25 cellular contexts compared by ENCODE assay signal in the genomic region with DNA sequence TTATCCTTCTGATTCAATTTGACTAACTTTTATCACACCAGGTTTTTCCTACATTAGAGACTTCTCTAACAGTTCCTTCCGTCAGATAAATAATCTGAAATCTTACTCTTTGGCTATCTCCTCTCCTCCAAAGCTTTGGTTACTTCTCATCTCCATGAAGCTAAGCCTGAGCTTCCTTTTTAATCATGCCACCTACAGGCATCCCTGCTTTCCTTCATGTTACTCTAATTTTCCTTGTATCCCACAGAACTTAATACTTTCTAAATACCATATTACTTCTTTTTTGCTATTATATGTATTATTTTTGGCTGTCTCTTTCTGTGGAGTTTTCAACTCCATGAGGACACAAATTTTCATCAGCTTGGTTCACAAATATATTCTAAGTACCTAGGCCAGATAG. TPM values are rescaled to one million over a fixed set of nuclear protein-coding genes. Genes with fewer than 3 reads are reported as not detected.
DNase-seq lines count a peak whose midpoint lies in the region; ATAC-seq, FAIRE-seq and TF ChIP-seq lines count a peak whose summit lies in the region.
"Had no signal": no experiment of that assay in that cellular context is flagged by ENCODE, and none has a peak within 500 bp of the region (broad histone marks: within the 10 kb centered on the region; RNA-seq: fewer than 3 reads in every experiment).

No MANE protein-coding gene starts in this region.

- 0% methylated on average over 1 of the region's 1 CpG for WGBS in K562 (ENCODE audit: insufficient coverage, low coverage, missing lambda C conversion rate)

- ATAC-seq in K562, result no peak
- no peak for ATAC-seq in foreskin keratinocyte
- no peak for ATAC-seq in HG02571 (IDR thresholded peaks at IDR 0.05; ENCODE audit: unreplicated experiment)
- ATAC-seq: GM12878, Panc1 had no signal

- no peak for TF ChIP-seq EP300 in K562 (IDR thresholded peaks at IDR 0.05; ENCODE audit: low read length)

- H3K4me1 Mint-ChIP-seq in activated T-cell treated with anti-CD3 and anti-CD28 coated beads, Interleukin-2, amount 50 U/mL, for 24 hours (ENCODE audit: low read depth), result no peaks in the 10 kb centered on the region

- no peak for FAIRE-seq in K562 (lab: Jason Lieb, UNC)
- FAIRE-seq: GM12878 had no signal

- no peaks in the 10 kb centered on the region for H4K20me1 ChIP-seq in K562 (replicated peaks; ENCODE audit: control insufficient read depth, insufficient read depth, low read length)

- no peaks in the 10 kb centered on the region for H3K9me1 ChIP-seq in K562 (ENCODE audit: control insufficient read depth, insufficient read depth, low read length)

- CTCF ChIA-PET in K562 (lab: Yijun Ruan, JAX; ENCODE audit: low intra/inter-chr PET ratio), result no interaction called here

- H3K4me3 Mint-ChIP-seq in activated T-cell treated with anti-CD3 and anti-CD28 coated beads, Interleukin-2, amount 50 U/mL, for 24 hours, result no peak overlapping the region
- H3K4me3 Mint-ChIP-seq: CD4-positive, CD25-positive, alpha-beta regulatory T cell had no signal

- no peaks in the 10 kb centered on the region for H3K9me3 Mint-ChIP-seq in activated T-cell treated with anti-CD3 and anti-CD28 coated beads, Interleukin-2, amount 50 U/mL, for 24 hours

- DNase-seq in DMS53 (lab: John Stamatoyannopoulos, UW) (peak; percentile 6), DMS53 treated with DMSO at 0.1 percent for 48 hours (lab: John Stamatoyannopoulos, UW; ENCODE audit: unreplicated experiment) (no peak), LNCaP clone FGC (ENCODE audit: low read depth) (no peak), K562 (ENCODE audit: extremely low read depth in 1 of 4, low spot score in 3 of 4) (no peak), foreskin keratinocyte (no peak)
- DNase-seq in stimulated activated CD4-positive, alpha-beta T cell treated with anti-CD3 and anti-CD28 coated beads, Interleukin-4, amount 100 ng/mL, for 24 hours, result no peak
- DNase-seq in activated T-cell treated with anti-CD3 and anti-CD28 coated beads, Interleukin-2, amount 50 U/mL, for 24 hours, result no peak
- DNase-seq: BE2C; CD4-positive, CD25-positive, alpha-beta regulatory T cell; DMS79 treated with DMSO at 0.1 percent for 48 hours; HCEC 1CT; NCI-H1092 treated with DMSO at 0.1 percent for 48 hours; NCI-H146; NCI-H2029; NCI-H226; NCI-H510A treated with DMSO at 0.1 percent for 48 hours; NCI-H748 treated with DMSO at 0.1 percent for 48 hours; NK-92 treated with Interleukin-12 subunit alpha and Interleukin-12 subunit beta, amount 100 ng/mL, for 24 hours; SW 1271 had no signal

- H3K4me3 ChIP-seq in LNCaP clone FGC (ENCODE audit: low read depth, low read length), result no peak overlapping the region
- no peak overlapping the region for H3K4me3 ChIP-seq in K562
- H3K4me3 ChIP-seq: GM12878, SK-N-MC had no signal

- POLR2A ChIA-PET in K562 (lab: Yijun Ruan, JAX), result interaction anchor here (1.0 to 1.3 kb wide), 2 partner anchors 11 to 12 kb away, joined by 3 read pairs; no protein-coding TSS in a partner anchor

- H3K36me3 Mint-ChIP-seq in activated T-cell treated with anti-CD3 and anti-CD28 coated beads, Interleukin-2, amount 50 U/mL, for 24 hours (ENCODE audit: low read depth), result no peaks in the 10 kb centered on the region
- H3K36me3 Mint-ChIP-seq: CD4-positive, CD25-positive, alpha-beta regulatory T cell had no signal

- H3K27ac ChIP-seq in K562 (ENCODE audit: extremely low read depth, low read depth, low read length), result no peak overlapping the region
- H3K27ac ChIP-seq in foreskin keratinocyte, result no peak overlapping the region
- H3K27ac ChIP-seq: 22Rv1, SK-N-MC had no signal

- no peak overlapping the region for H2AFZ ChIP-seq in K562 (ENCODE audit: low read depth, low read length)

- no peak overlapping the region for H3K4me2 ChIP-seq in K562 (ENCODE audit: insufficient read depth, low read length)

- TF ChIP-seq CTCF in LNCaP clone FGC (IDR thresholded peaks at IDR 0.05; ENCODE audit: control insufficient read depth, extremely low read depth, insufficient read depth) (0 out of 2 replicates have a peak, but pooled peaks have one; percentile 19), K562 (IDR thresholded peaks at IDR 0.05 in 2 of 3, conservative IDR thresholded peaks at IDR 0.05 in 1 of 3; ENCODE audit: insufficient read depth in 2 of 3, low read depth in 1 of 3, low read length in 3 of 3) (peak in 2 of 3 experiments; percentile 2 to 5; a peak in 1 of 6 replicates), foreskin keratinocyte (conservative IDR thresholded peaks at IDR 0.05) (peak; percentile 30)

- intact Hi-C loops in K562 (cut with micrococcal nuclease), result no loop called here

- no peak overlapping the region for H3K27ac Mint-ChIP-seq in activated T-cell treated with anti-CD3 and anti-CD28 coated beads, Interleukin-2, amount 50 U/mL, for 24 hours
- H3K27ac Mint-ChIP-seq: CD4-positive, CD25-positive, alpha-beta regulatory T cell had no signal

- in situ Hi-C loops in K562 (cut with MboI), result no loop called here

- H3K9ac ChIP-seq in K562 (ENCODE audit: insufficient read depth in 1 of 2, low read depth in 2 of 2, low read length in 2 of 2), result no peak overlapping the region

- peak in 1 of 2 experiments; percentile 42; a peak in 2 of 4 replicates for TF ChIP-seq RAD21 in K562 (CRISPR knock-in tag; conservative IDR thresholded peaks at IDR 0.05 in 1 of 2, IDR thresholded peaks at IDR 0.05 in 1 of 2)

- H3K9me3 ChIP-seq in K562 (replicated peaks; ENCODE audit: control insufficient read depth, insufficient read depth, low read depth, low read length), result no peaks in the 10 kb centered on the region
- H3K9me3 ChIP-seq: BE2C had no signal

- H3K36me3 ChIP-seq in K562 (ENCODE audit: control insufficient read depth, insufficient read depth, low read length), result no peaks in the 10 kb centered on the region
- H3K36me3 ChIP-seq: BE2C had no signal

- H3K27me3 ChIP-seq in K562 (ENCODE audit: control insufficient read depth in 2 of 2, insufficient read depth in 2 of 2, low read length in 2 of 2) (no peaks in the 10 kb centered on the region), foreskin keratinocyte (no peaks in the 10 kb centered on the region)
- H3K27me3 ChIP-seq: BE2C had no signal

- peaks cover 12% of the 10 kb centered on the region for H3K27me3 Mint-ChIP-seq in activated T-cell treated with anti-CD3 and anti-CD28 coated beads, Interleukin-2, amount 50 U/mL, for 24 hours

- TF ChIP-seq POLR2A in K562 (conservative IDR thresholded peaks at IDR 0.05), result no peak

- H3K4me1 ChIP-seq in K562 (replicated peaks in 1 of 2; ENCODE audit: control insufficient read depth in 2 of 2, insufficient read depth in 2 of 2, low read length in 2 of 2) (no peaks in the 10 kb centered on the region), foreskin keratinocyte (no peaks in the 10 kb centered on the region)
- H3K4me1 ChIP-seq: BE2C had no signal

- BruUV-seq in K562 (replicated peaks; lab: Mats Ljungman, UMichigan), result no TSS peak

- no peaks in the 10 kb centered on the region for H3K79me2 ChIP-seq in K562 (ENCODE audit: control insufficient read depth, insufficient read depth, low read length)

TF ChIP-seq in K562, 482 proteins besides CTCF, POLR2A, EP300 and RAD21 (continues in another document):
- TF ChIP-seq ZBTB17 (CRISPR knock-in tag; IDR thresholded peaks at IDR 0.05), result no peak
- TF ChIP-seq, protein P1, sequence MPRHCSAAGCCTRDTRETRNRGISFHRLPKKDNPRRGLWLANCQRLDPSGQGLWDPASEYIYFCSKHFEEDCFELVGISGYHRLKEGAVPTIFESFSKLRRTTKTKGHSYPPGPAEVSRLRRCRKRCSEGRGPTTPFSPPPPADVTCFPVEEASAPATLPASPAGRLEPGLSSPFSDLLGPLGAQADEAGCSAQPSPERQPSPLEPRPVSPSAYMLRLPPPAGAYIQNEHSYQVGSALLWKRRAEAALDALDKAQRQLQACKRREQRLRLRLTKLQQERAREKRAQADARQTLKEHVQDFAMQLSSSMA (CRISPR knock-in tag; IDR thresholded peaks at IDR 0.05), result no peak
- no peak for TF ChIP-seq SMARCE1 (IDR thresholded peaks at IDR 0.05)
- TF ChIP-seq NR2C2 (CRISPR knock-in tag; IDR thresholded peaks at IDR 0.05), result no peak
- no peak for TF ChIP-seq NR2C2 (tag; IDR thresholded peaks at IDR 0.05)
- TF ChIP-seq MEF2D (tag; conservative IDR thresholded peaks at IDR 0.05; ENCODE audit: low read depth), result no peak
- no peak for TF ChIP-seq PML (IDR thresholded peaks at IDR 0.05; ENCODE audit: low read length)
- TF ChIP-seq HMG20B (CRISPR knock-in tag; IDR thresholded peaks at IDR 0.05), result no peak
- TF ChIP-seq FOS (IDR thresholded peaks at IDR 0.05; ENCODE audit: extremely low read depth, insufficient read length), result no peak
- no peak for TF ChIP-seq ZFX (CRISPR knock-in tag; IDR thresholded peaks at IDR 0.05)
- no peak for TF ChIP-seq SMAD2 (IDR thresholded peaks at IDR 0.05; ENCODE audit: low read depth, low read length)
- no peak for TF ChIP-seq EWSR1 (IDR thresholded peaks at IDR 0.05; ENCODE audit: borderline replicate concordance, low read depth, partially characterized antibody)
- TF ChIP-seq SRSF1 (IDR thresholded peaks at IDR 0.05; ENCODE audit: low read depth, low read length), result no peak

RNA-seq across cellular contexts. Expression of gene C9, which starts 49.7 kb away (rescaled TPM):
- total RNA-seq in K562 (2011; cell fraction: chromatin; rRNA removed; ENCODE audit: low replicate concordance), result not detected in 2 replicates
- not detected in 2 replicates for total RNA-seq in K562 (2011; cell fraction: nucleolus; rRNA removed)
- total RNA-seq in K562 (2011; cell fraction: nucleoplasm; rRNA removed), result not detected in 2 replicates
- total RNA-seq in K562 (2014; rRNA removed) (not detected in 2 replicates), K562 (2014; rRNA removed; fragmentation: Illumina TruSeq; extraction: Trizol) (not detected in 2 replicates), K562 (2015; rRNA removed; fragmentation: Illumina TruSeq; extraction: Trizol) (not detected in 2 replicates), K562 (2021) (0.38 and 0.51 TPM in 2 replicates), foreskin keratinocyte (not detected in 2 replicates)
- polyA plus RNA-seq in K562 (2011; rRNA removed) (not detected in 2 replicates), K562 (2014; fragmentation: Illumina TruSeq; extraction: Trizol) (not detected in 2 replicates), K562 (2014; fragmentation: Nextera tagmentation; extraction: Ambion mirVana) (under 1 TPM in 1 of 2 experiments, not detected in 1; 0.08 TPM), K562 (2014; rRNA removed) (not detected in 2 replicates), foreskin keratinocyte (not detected in 2 replicates)
- not detected in 2 replicates for polyA plus RNA-seq in K562 (2011; cell fraction: cytosol; rRNA removed)
- polyA plus RNA-seq in K562 (2011; cell fraction: nucleus; rRNA removed), result not detected in 2 replicates
- 0.07 and 0.14 TPM in 2 replicates for polyA plus RNA-seq in K562 (2012)
- not detected in 2 replicates for polyA minus RNA-seq in K562 (2011; rRNA and poly(A)+ RNA removed)
- polyA minus RNA-seq in K562 (2011; cell fraction: cytosol; rRNA and poly(A)+ RNA removed), result not detected in 2 replicates
- not detected in 2 replicates for polyA minus RNA-seq in K562 (2011; cell fraction: nucleus; rRNA and poly(A)+ RNA removed)
- total RNA-seq: CD4-positive, CD25-positive, alpha-beta regulatory T cell; LHCN-M2 had no signal
- polyA plus RNA-seq: CD4-positive, CD25-positive, alpha-beta regulatory T cell; GM12878 had no signal
